8 cellular contexts compared by ENCODE assay signal in genomic region chr21:32726742-32727477, GRCh38. TPM values are rescaled to one million over a fixed set of nuclear protein-coding genes. Genes with fewer than 3 reads are reported as not detected.
DNase-seq lines count a peak whose midpoint lies in the region; ATAC-seq and TF ChIP-seq lines count a peak whose summit lies in the region.

No MANE protein-coding gene starts in this region.

- TF ChIP-seq CTCF in choroid plexus epithelial cell (conservative IDR thresholded peaks at IDR 0.05; ENCODE audit: low read depth, low read length) (no peak), left lung (IDR thresholded peaks at IDR 0.05) (no peak)

- DNase-seq in ELR (ENCODE audit: low read depth) (peak; percentile 45), HuH-7 (ENCODE audit: low spot score) (peak; percentile 23), SW480 (ENCODE audit: low spot score) (peak; percentile 61), choroid plexus epithelial cell (ENCODE audit: low read depth) (peak; percentile 41), left lung (peak in 1 of 2 donors; percentile 33)

- H3K4me1 Mint-ChIP-seq in stimulated activated naive CD8-positive, alpha-beta T cell treated with anti-CD3 and anti-CD28 coated beads, Interleukin-15, Interleukin-2, amounts not matched to agents 100 ng/mL and 50 ng/mL, for 24 hours (ENCODE audit: low read depth): peaks cover 43% of the 10 kb centered on the region

- ATAC-seq in left lung (peak; percentile 43), HG03095 (IDR thresholded peaks at IDR 0.05; ENCODE audit: unreplicated experiment) (no peak), esophagus mucosa (no peak)

- peaks cover 0 to 34% of the 10 kb centered on the region in 2 donors for H3K4me1 ChIP-seq in left lung

- H3K27me3 ChIP-seq in left lung: no peaks in the 10 kb centered on the region

- H3K27ac Mint-ChIP-seq in stimulated activated naive CD8-positive, alpha-beta T cell treated with anti-CD3 and anti-CD28 coated beads, Interleukin-15, Interleukin-2, amounts not matched to agents 100 ng/mL and 50 ng/mL, for 24 hours: peak overlapping the region; percentile 81

- peak overlapping the region; percentile 91 for H3K4me3 Mint-ChIP-seq in stimulated activated naive CD8-positive, alpha-beta T cell treated with anti-CD3 and anti-CD28 coated beads, Interleukin-15, Interleukin-2, amounts not matched to agents 100 ng/mL and 50 ng/mL, for 24 hours

- no peaks in the 10 kb centered on the region for H3K27me3 Mint-ChIP-seq in stimulated activated naive CD8-positive, alpha-beta T cell treated with anti-CD3 and anti-CD28 coated beads, Interleukin-15, Interleukin-2, amounts not matched to agents 100 ng/mL and 50 ng/mL, for 24 hours

- peak overlapping the region; percentile 90 to 98 for H3K27ac ChIP-seq in left lung

- H3K4me3 ChIP-seq in choroid plexus epithelial cell (ENCODE audit: low read depth, low read length) (peak overlapping the region; percentile 83), left lung (peak overlapping the region; percentile 87 to 99)

- H3K36me3 ChIP-seq in left lung: peaks cover 0 to 22% of the 10 kb centered on the region in 2 donors

- no peaks in the 10 kb centered on the region for H3K9me3 Mint-ChIP-seq in stimulated activated naive CD8-positive, alpha-beta T cell treated with anti-CD3 and anti-CD28 coated beads, Interleukin-15, Interleukin-2, amounts not matched to agents 100 ng/mL and 50 ng/mL, for 24 hours

- intact Hi-C loops in left lung (cut with DNase I): no loop called here

- H3K36me3 Mint-ChIP-seq in stimulated activated naive CD8-positive, alpha-beta T cell treated with anti-CD3 and anti-CD28 coated beads, Interleukin-15, Interleukin-2, amounts not matched to agents 100 ng/mL and 50 ng/mL, for 24 hours (ENCODE audit: low read depth): peaks cover 17% of the 10 kb centered on the region

- no peaks in the 10 kb centered on the region for H3K9me3 ChIP-seq in left lung

RNA-seq across cellular contexts. Expression of gene SYNJ1, which starts 0.9 kb away (rescaled TPM):
- total RNA-seq in left lung: 10 to 100 TPM; 17.5 to 26.5 TPM
- 4.9 TPM for total RNA-seq in esophagus mucosa

RNA-seq across cellular contexts. Expression of gene PAXBP1, which starts 44.6 kb away (rescaled TPM):
- total RNA-seq in left lung: 10 to 100 TPM; 22.9 to 27.6 TPM
- total RNA-seq in esophagus mucosa: 16.5 TPM
